Comparison of ENCODE assay signal across 21 cellular contexts in the genomic region with DNA sequence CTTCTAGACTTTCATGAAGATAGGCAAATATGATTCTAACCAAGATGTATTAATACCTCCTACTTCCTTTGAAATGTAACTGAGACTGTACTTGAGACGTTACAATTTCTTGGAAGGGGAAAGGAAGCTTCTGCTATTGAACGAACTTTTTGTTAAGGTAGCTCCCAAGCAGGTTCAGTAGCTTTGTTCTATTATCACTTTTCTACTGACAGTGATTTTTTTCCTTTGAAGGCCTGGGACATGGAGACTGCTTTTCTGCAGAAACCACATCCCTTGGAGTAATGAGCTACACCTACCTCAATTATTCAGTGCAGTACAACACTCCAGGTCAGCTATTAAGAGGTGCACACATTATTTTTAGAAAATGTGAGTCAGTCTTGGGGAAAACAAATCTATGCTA.
"Had no signal": no experiment of that assay in that cellular context is flagged by ENCODE, and none has a peak within 500 bp of the region (broad histone marks: within the 10 kb centered on the region; RNA-seq: fewer than 3 reads in every experiment).

No MANE protein-coding gene starts in this region.

- H3K36me3 ChIP-seq: lower lobe of right lung, SJSA1, suprapubic skin, transverse colon, uterus had no signal

- H3K4me3 ChIP-seq: body of pancreas, dorsolateral prefrontal cortex, lower lobe of right lung, SJSA1, suprapubic skin, transverse colon, uterus had no signal

- H3K9me3 ChIP-seq: body of pancreas, lower lobe of right lung, SJSA1, suprapubic skin, transverse colon, uterus had no signal

- DNase-seq: activated CD4-positive, alpha-beta T cell treated with anti-CD3 and anti-CD28 coated beads for 48 hours; activated effector memory CD4-positive, alpha-beta T cell treated with Interleukin-2 at 50 U/mL for 16 hours; amygdala; body of pancreas; caudate nucleus; dorsolateral prefrontal cortex; foreskin melanocyte; glutamatergic neuron; hippocampal formation; left colon; lower lobe of right lung; nucleus accumbens; retina; stimulated activated CD4-positive, alpha-beta T cell treated with anti-CD3 and anti-CD28 coated beads, Interleukin-12 subunit alpha, Interleukin-12 subunit beta, amount 100 ng/mL, for 4 hours; stimulated activated CD4-positive, alpha-beta T cell treated with anti-CD3 and anti-CD28 coated beads, Interleukin-1b, Interleukin-23, amount 100 ng/mL, for 48 hours; stimulated activated CD8-positive, alpha-beta memory T cell treated with anti-CD3 and anti-CD28 coated beads, Interleukin-4, amount 100 ng/mL, for 48 hours; transverse colon; uterus had no signal

- H3K27me3 ChIP-seq: body of pancreas, SJSA1, suprapubic skin, transverse colon, uterus had no signal

- H3K4me1 ChIP-seq: body of pancreas, lower lobe of right lung, transverse colon, uterus had no signal

- H3K27ac ChIP-seq: body of pancreas, dorsolateral prefrontal cortex, lower lobe of right lung, SJSA1, suprapubic skin, transverse colon, uterus had no signal

- ATAC-seq: body of pancreas, left colon, lower lobe of right lung, WTC11 had no signal
